Comparison of ENCODE assay signal across 10 cellular contexts in genomic region chr3:40718681-40719080, GRCh38.
DNase-seq lines count a peak whose midpoint lies in the region; ATAC-seq and TF ChIP-seq lines count a peak whose summit lies in the region.
"Had no signal": no experiment of that assay in that cellular context is flagged by ENCODE, and none has a peak within 500 bp of the region (broad histone marks: within the 10 kb centered on the region; RNA-seq: fewer than 3 reads in every experiment).

No MANE protein-coding gene starts in this region.

- H3K4me1 Mint-ChIP-seq in memory B cell = peaks cover 33% of the 10 kb centered on the region

- no peaks in the 10 kb centered on the region for H3K36me3 Mint-ChIP-seq in memory B cell
- H3K36me3 Mint-ChIP-seq: T-cell had no signal

- peak overlapping the region; percentile 72 for H3K27ac Mint-ChIP-seq in memory B cell
- H3K27ac Mint-ChIP-seq: T-cell had no signal

- peak in 1 of 2 donors; percentile 41 for DNase-seq in memory B cell (ENCODE audit: low spot score in 2 of 2)
- no peak for DNase-seq in heart right ventricle
- DNase-seq in activated T-cell treated with anti-CD3 and anti-CD28 coated beads, Interleukin-2, amount 50 U/mL, for 48 hours = no peak
- no peak for DNase-seq in effector CD8-positive, alpha-beta T cell (lab: John Stamatoyannopoulos, UW)
- DNase-seq in kidney tubule cell (ENCODE audit: low spot score) = no peak
- DNase-seq: activated naive CD4-positive, alpha-beta T cell treated with anti-CD3 and anti-CD28 coated beads, Interleukin-2, amount 50 U/mL, for 16 hours; T-cell had no signal

- intact Hi-C loops in heart right ventricle (cut with DNase I) = loop anchor here in 3 of 10 donors (10.0 kb wide), 2 partner anchors 134 to 476 kb away; partner anchors contain the start of gene CTNNB1 (in 2 of the 3)

- no peaks in the 10 kb centered on the region for H3K27me3 Mint-ChIP-seq in memory B cell

- peaks cover 0 to 21% (median 8%) of the 10 kb centered on the region in 9 donors for H3K4me1 ChIP-seq in heart right ventricle

- no peak for TF ChIP-seq CTCF in heart right ventricle (IDR thresholded peaks at IDR 0.05)

- ATAC-seq in GM18870 (IDR thresholded peaks at IDR 0.05; ENCODE audit: unreplicated experiment) = peak; percentile 94
- ATAC-seq in GM21825 (IDR thresholded peaks at IDR 0.05; ENCODE audit: unreplicated experiment) = peak; percentile 85
- ATAC-seq in HG03520 (IDR thresholded peaks at IDR 0.05; ENCODE audit: unreplicated experiment) = peak; percentile 84
- ATAC-seq in memory B cell (ENCODE audit: low read depth) = peak; percentile 75
- no peak for ATAC-seq in heart right ventricle
- ATAC-seq: T-cell had no signal

- no peak overlapping the region for H3K4me3 Mint-ChIP-seq in memory B cell
- H3K4me3 Mint-ChIP-seq: T-cell had no signal

- WGBS in heart right ventricle, 2 donors = 88 to 100% methylated on average over 1 of the region's 1 CpG

- no peaks in the 10 kb centered on the region for H3K9me3 Mint-ChIP-seq in memory B cell
- H3K9me3 Mint-ChIP-seq: T-cell had no signal

- no peak overlapping the region for H3K4me3 ChIP-seq in heart right ventricle

- no peaks in the 10 kb centered on the region for H3K9me3 ChIP-seq in heart right ventricle

- no peak overlapping the region for H3K27ac ChIP-seq in heart right ventricle

- no peaks in the 10 kb centered on the region for H3K27me3 ChIP-seq in heart right ventricle

- H3K36me3 ChIP-seq in heart right ventricle = no peaks in the 10 kb centered on the region

Comparison
In these comparisons a context has a peak if more than half of its experiments do, and no peak if none do; other contexts are left out.
1. ATAC-seq: peak in GM18870 (single experiment), GM21825 (single experiment), HG03520 (single experiment) and memory B cell (single experiment); none in heart right ventricle (0 of 8).